23 cellular contexts compared by ENCODE assay signal in the genomic region with DNA sequence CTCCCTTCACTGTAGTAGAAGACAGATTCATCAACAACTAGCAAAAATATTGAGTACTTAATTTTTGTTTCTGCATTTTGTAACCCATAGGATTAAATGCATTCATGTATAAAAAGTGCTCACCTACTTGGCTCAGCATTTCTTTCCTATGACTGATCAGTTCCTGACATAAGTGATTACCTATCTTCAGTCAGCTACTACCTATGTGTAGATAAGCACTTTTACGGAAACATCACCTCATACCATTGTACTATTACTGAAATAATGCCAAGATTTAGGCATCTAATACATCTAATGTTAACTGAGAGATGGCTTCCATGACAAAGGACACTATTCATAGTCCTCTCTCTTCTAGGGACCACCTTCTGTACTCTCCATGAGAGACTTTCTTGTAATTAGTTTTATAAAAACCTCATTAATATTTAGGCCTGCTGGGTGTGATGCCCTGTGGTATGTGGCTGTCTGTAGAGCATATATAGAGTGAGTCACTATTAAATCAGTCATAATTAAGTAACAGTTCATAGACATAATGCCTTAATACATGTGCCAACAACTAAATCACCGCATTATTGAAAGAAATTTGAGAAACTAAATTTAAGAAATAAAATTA.
"Had no signal": no experiment of that assay in that cellular context is flagged by ENCODE, and none has a peak within 500 bp of the region (broad histone marks: within the 10 kb centered on the region; RNA-seq: fewer than 3 reads in every experiment).

No MANE protein-coding gene starts in this region.

- H3K4me3 ChIP-seq: adrenal gland had no signal

- H3K4me3 Mint-ChIP-seq: activated CD4-positive, alpha-beta memory T cell treated with anti-CD3 and anti-CD28 coated beads, Interleukin-2, amount 10 ng/mL, durations not matched to agents 7 days and 5 days; activated CD4-positive, alpha-beta T cell treated with anti-CD3 and anti-CD28 coated beads, Interleukin-2, amount 10 ng/mL, durations not matched to agents 7 days and 5 days; activated naive CD4-positive, alpha-beta T cell treated with anti-CD3 and anti-CD28 coated beads, Interleukin-2, amount 10 ng/mL, durations not matched to agents 7 days and 5 days; activated naive CD8-positive, alpha-beta T cell treated with anti-CD3 and anti-CD28 coated beads, Interleukin-2, amount 10 ng/mL, durations not matched to agents 7 days and 5 days; activated T-cell treated with anti-CD3 and anti-CD28 coated beads, Interleukin-2, amount 50 U/mL, for 72 hours; central memory CD8-positive, alpha-beta T cell had no signal

- ATAC-seq: activated T-cell treated with anti-CD3 and anti-CD28 coated beads, Interleukin-2, amount 50 U/mL, for 72 hours had no signal

- H3K4me1 Mint-ChIP-seq: activated CD4-positive, alpha-beta memory T cell treated with anti-CD3 and anti-CD28 coated beads, Interleukin-2, amount 10 ng/mL, durations not matched to agents 7 days and 5 days; activated CD4-positive, alpha-beta T cell treated with anti-CD3 and anti-CD28 coated beads, Interleukin-2, amount 10 ng/mL, durations not matched to agents 7 days and 5 days; activated naive CD4-positive, alpha-beta T cell treated with anti-CD3 and anti-CD28 coated beads, Interleukin-2, amount 10 ng/mL, durations not matched to agents 7 days and 5 days; activated naive CD8-positive, alpha-beta T cell treated with anti-CD3 and anti-CD28 coated beads, Interleukin-2, amount 10 ng/mL, durations not matched to agents 7 days and 5 days; central memory CD8-positive, alpha-beta T cell had no signal

- H3K27ac ChIP-seq: adrenal gland, VCaP had no signal

- H3K9me3 Mint-ChIP-seq: activated CD4-positive, alpha-beta T cell treated with anti-CD3 and anti-CD28 coated beads, Interleukin-2, amount 10 ng/mL, durations not matched to agents 7 days and 5 days; activated naive CD8-positive, alpha-beta T cell treated with anti-CD3 and anti-CD28 coated beads, Interleukin-2, amount 10 ng/mL, durations not matched to agents 7 days and 5 days had no signal

- H3K9me3 ChIP-seq: adrenal gland, SK-N-SH had no signal

- H3K9ac ChIP-seq: SK-N-SH had no signal

- H3K36me3 ChIP-seq: adrenal gland had no signal

- H3K36me3 Mint-ChIP-seq: activated naive CD4-positive, alpha-beta T cell treated with anti-CD3 and anti-CD28 coated beads, Interleukin-2, amount 10 ng/mL, durations not matched to agents 7 days and 5 days; activated naive CD8-positive, alpha-beta T cell treated with anti-CD3 and anti-CD28 coated beads, Interleukin-2, amount 10 ng/mL, durations not matched to agents 7 days and 5 days had no signal

- H3K27ac Mint-ChIP-seq: activated CD4-positive, alpha-beta memory T cell treated with anti-CD3 and anti-CD28 coated beads, Interleukin-2, amount 10 ng/mL, durations not matched to agents 7 days and 5 days; activated CD4-positive, alpha-beta T cell treated with anti-CD3 and anti-CD28 coated beads, Interleukin-2, amount 10 ng/mL, durations not matched to agents 7 days and 5 days; activated naive CD4-positive, alpha-beta T cell treated with anti-CD3 and anti-CD28 coated beads, Interleukin-2, amount 10 ng/mL, durations not matched to agents 7 days and 5 days; activated naive CD8-positive, alpha-beta T cell treated with anti-CD3 and anti-CD28 coated beads, Interleukin-2, amount 10 ng/mL, durations not matched to agents 7 days and 5 days; activated T-cell treated with anti-CD3 and anti-CD28 coated beads, Interleukin-2, amount 50 U/mL, for 72 hours; activated T-helper 2 cell treated with anti-CD3 and anti-CD28 coated beads, Interferon-gamma antibody, Interleukin-2, Interleukin-4, amounts not matched to agents 10 μg/mL and 5 μg/mL and 100 μg/mL, durations not matched to agents 14 hours and 24 hours and 36 hours had no signal

- H3K4me2 ChIP-seq: SK-N-SH had no signal

- H3K27me3 ChIP-seq: adrenal gland had no signal

- H3K27me3 Mint-ChIP-seq: activated CD4-positive, alpha-beta memory T cell treated with anti-CD3 and anti-CD28 coated beads, Interleukin-2, amount 10 ng/mL, durations not matched to agents 7 days and 5 days; activated CD4-positive, alpha-beta T cell treated with anti-CD3 and anti-CD28 coated beads, Interleukin-2, amount 10 ng/mL, durations not matched to agents 7 days and 5 days; activated naive CD4-positive, alpha-beta T cell treated with anti-CD3 and anti-CD28 coated beads, Interleukin-2, amount 10 ng/mL, durations not matched to agents 7 days and 5 days; activated naive CD8-positive, alpha-beta T cell treated with anti-CD3 and anti-CD28 coated beads, Interleukin-2, amount 10 ng/mL, durations not matched to agents 7 days and 5 days; central memory CD8-positive, alpha-beta T cell had no signal

- FAIRE-seq: RCC 7860 had no signal

- DNase-seq: activated CD4-positive, alpha-beta memory T cell treated with anti-CD3 and anti-CD28 coated beads, Interleukin-2, amount 10 ng/mL, durations not matched to agents 7 days and 5 days; activated CD4-positive, alpha-beta T cell treated with anti-CD3 and anti-CD28 coated beads, Interleukin-2, amount 10 ng/mL, durations not matched to agents 7 days and 5 days; activated CD4-positive, CD25-positive, alpha-beta regulatory T cell; activated gamma-delta T cell treated with Interleukin-2 at 50 U/mL for 16 hours; activated naive CD4-positive, alpha-beta T cell treated with anti-CD3 and anti-CD28 coated beads, Interleukin-2, amount 10 ng/mL, durations not matched to agents 7 days and 5 days; activated naive CD8-positive, alpha-beta T cell treated with anti-CD3 and anti-CD28 coated beads, Interleukin-2, amount 10 ng/mL, durations not matched to agents 7 days and 5 days; activated T-cell treated with anti-CD3 and anti-CD28 coated beads for 4 hours; activated T-cell treated with anti-CD3 and anti-CD28 coated beads, Interleukin-2, amount 50 U/mL, for 72 hours; adrenal gland; anterior cingulate cortex; MM.1S; NCI-H1105; NCI-H1436; NCI-H1694 treated with DMSO at 0.1 percent for 48 hours; NCI-H2029 treated with DMSO at 0.1 percent for 48 hours; NCI-H510A treated with DMSO at 0.1 percent for 48 hours; NCI-H69; SK-N-SH; T-helper 1 cell had no signal
